Comparison of ENCODE assay signal across 10 cellular contexts in the genomic region with DNA sequence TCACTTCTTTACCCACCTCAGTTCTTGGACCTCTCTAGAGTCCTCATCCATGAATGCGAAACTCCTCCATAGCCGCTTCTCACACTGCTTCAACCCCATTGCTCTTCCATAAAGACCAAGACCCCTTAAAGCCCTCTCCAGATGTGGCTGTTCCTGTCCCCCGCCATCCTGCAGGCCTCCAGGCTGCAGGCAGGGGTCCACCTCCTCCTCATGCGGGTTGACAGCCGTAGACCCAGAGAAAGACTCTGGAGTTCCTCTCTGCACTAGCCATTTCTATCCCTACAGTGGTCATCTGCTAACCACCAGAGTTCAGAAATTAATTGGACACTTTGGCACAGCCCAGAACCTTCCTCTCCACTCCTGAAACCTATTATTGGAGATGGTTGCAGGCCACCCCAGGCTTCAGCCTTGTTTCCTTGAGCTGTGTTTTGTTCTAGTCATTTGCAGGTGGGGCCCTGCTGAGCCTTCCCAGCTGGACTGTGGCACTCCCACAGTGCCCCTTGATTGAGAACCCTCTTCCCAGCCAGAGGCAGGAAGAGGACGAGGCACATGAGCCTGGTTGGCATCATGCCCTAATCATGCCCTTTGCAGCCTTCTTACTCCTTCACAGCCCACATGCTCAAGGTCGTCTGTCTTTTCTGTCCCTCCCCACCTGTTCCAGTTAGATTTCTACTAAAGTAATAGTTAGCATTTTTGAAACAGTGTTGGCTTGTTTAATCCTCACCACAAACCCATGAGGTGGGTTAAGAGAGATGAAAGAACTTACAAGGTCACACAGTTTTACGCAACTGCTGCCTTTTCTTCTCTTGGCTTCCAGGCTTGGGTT. TPM values are rescaled to one million over a fixed set of nuclear protein-coding genes. Genes with fewer than 3 reads are reported as not detected.
DNase-seq lines count a peak whose midpoint lies in the region; ATAC-seq and TF ChIP-seq lines count a peak whose summit lies in the region.
"Had no signal": no experiment of that assay in that cellular context is flagged by ENCODE, and none has a peak within 500 bp of the region (broad histone marks: within the 10 kb centered on the region; RNA-seq: fewer than 3 reads in every experiment).

No MANE protein-coding gene starts in this region.

- H3K27me3 ChIP-seq in left ventricle myocardium inferior (ENCODE audit: low read depth) (no peaks in the 10 kb centered on the region), upper lobe of right lung (no peaks in the 10 kb centered on the region)
- H3K27me3 ChIP-seq: MG63 had no signal

- CTCF ChIA-PET in activated CD4-positive, alpha-beta memory T cell treated with anti-CD3 and anti-CD28 coated beads, Interleukin-2, amount 10 ng/mL, durations not matched to agents 7 days and 5 days (lab: Charles Lee), result interaction anchor here (1.1 kb wide), 1 partner anchor 147 kb away, joined by 3 read pairs; no protein-coding TSS in a partner anchor

- H3K27ac ChIP-seq in left ventricle myocardium inferior (replicated peaks) (no peak overlapping the region), upper lobe of right lung (no peak overlapping the region)
- H3K27ac ChIP-seq: C4-2B had no signal

- H3K9me3 Mint-ChIP-seq in activated naive CD4-positive, alpha-beta T cell treated with anti-CD3 and anti-CD28 coated beads, Interleukin-2, amount 50 U/mL, for 24 hours, result no peaks in the 10 kb centered on the region
- no peaks in the 10 kb centered on the region for H3K9me3 Mint-ChIP-seq in T-helper 2 cell treated with Interferon-gamma antibody and Interleukin-4, amounts not matched to agents 5 μg/mL and 100 μg/mL, for 36 hours
- H3K9me3 Mint-ChIP-seq in activated CD4-positive, alpha-beta memory T cell treated with anti-CD3 and anti-CD28 coated beads, Interleukin-2, amount 10 ng/mL, durations not matched to agents 7 days and 5 days, result no peaks in the 10 kb centered on the region

- H3K4me3 ChIP-seq in left ventricle myocardium inferior, result no peak overlapping the region
- H3K4me3 ChIP-seq in upper lobe of right lung, result no peak overlapping the region
- H3K4me3 ChIP-seq: MG63 had no signal

- no peaks in the 10 kb centered on the region for H3K27me3 Mint-ChIP-seq in activated naive CD4-positive, alpha-beta T cell treated with anti-CD3 and anti-CD28 coated beads, Interleukin-2, amount 50 U/mL, for 24 hours
- H3K27me3 Mint-ChIP-seq in T-helper 2 cell treated with Interferon-gamma antibody and Interleukin-4, amounts not matched to agents 5 μg/mL and 100 μg/mL, for 36 hours (ENCODE audit: low read depth), result no peaks in the 10 kb centered on the region
- no peaks in the 10 kb centered on the region for H3K27me3 Mint-ChIP-seq in activated CD4-positive, alpha-beta memory T cell treated with anti-CD3 and anti-CD28 coated beads, Interleukin-2, amount 10 ng/mL, durations not matched to agents 7 days and 5 days

- H3K36me3 Mint-ChIP-seq in activated naive CD4-positive, alpha-beta T cell treated with anti-CD3 and anti-CD28 coated beads, Interleukin-2, amount 50 U/mL, for 24 hours, result peaks cover 5% of the 10 kb centered on the region
- peaks cover 3% of the 10 kb centered on the region for H3K36me3 Mint-ChIP-seq in T-helper 2 cell treated with Interferon-gamma antibody and Interleukin-4, amounts not matched to agents 5 μg/mL and 100 μg/mL, for 36 hours (ENCODE audit: low read depth)
- peaks cover 3% of the 10 kb centered on the region for H3K36me3 Mint-ChIP-seq in activated CD4-positive, alpha-beta memory T cell treated with anti-CD3 and anti-CD28 coated beads, Interleukin-2, amount 10 ng/mL, durations not matched to agents 7 days and 5 days (ENCODE audit: low read depth)

- H3K4me3 Mint-ChIP-seq in activated naive CD4-positive, alpha-beta T cell treated with anti-CD3 and anti-CD28 coated beads, Interleukin-2, amount 50 U/mL, for 24 hours, result peak overlapping the region; percentile 19
- H3K4me3 Mint-ChIP-seq in T-helper 2 cell treated with Interferon-gamma antibody and Interleukin-4, amounts not matched to agents 5 μg/mL and 100 μg/mL, for 36 hours, result no peak overlapping the region
- no peak overlapping the region for H3K4me3 Mint-ChIP-seq in activated CD4-positive, alpha-beta memory T cell treated with anti-CD3 and anti-CD28 coated beads, Interleukin-2, amount 10 ng/mL, durations not matched to agents 7 days and 5 days

- peak overlapping the region; percentile 25 for H3K27ac Mint-ChIP-seq in activated naive CD4-positive, alpha-beta T cell treated with anti-CD3 and anti-CD28 coated beads, Interleukin-2, amount 50 U/mL, for 24 hours
- peak overlapping the region; percentile 32 for H3K27ac Mint-ChIP-seq in T-helper 2 cell treated with Interferon-gamma antibody and Interleukin-4, amounts not matched to agents 5 μg/mL and 100 μg/mL, for 36 hours
- no peak overlapping the region for H3K27ac Mint-ChIP-seq in activated CD4-positive, alpha-beta memory T cell treated with anti-CD3 and anti-CD28 coated beads, Interleukin-2, amount 10 ng/mL, durations not matched to agents 7 days and 5 days

- H3K4me1 ChIP-seq in left ventricle myocardium inferior, result peaks cover 82% of the 10 kb centered on the region
- peaks cover 55% of the 10 kb centered on the region for H3K4me1 ChIP-seq in upper lobe of right lung

- H3K4me1 Mint-ChIP-seq in activated naive CD4-positive, alpha-beta T cell treated with anti-CD3 and anti-CD28 coated beads, Interleukin-2, amount 50 U/mL, for 24 hours, result peaks cover 93% of the 10 kb centered on the region
- peaks cover 69% of the 10 kb centered on the region for H3K4me1 Mint-ChIP-seq in T-helper 2 cell treated with Interferon-gamma antibody and Interleukin-4, amounts not matched to agents 5 μg/mL and 100 μg/mL, for 36 hours (ENCODE audit: low read depth)
- peaks cover 52% of the 10 kb centered on the region for H3K4me1 Mint-ChIP-seq in activated CD4-positive, alpha-beta memory T cell treated with anti-CD3 and anti-CD28 coated beads, Interleukin-2, amount 10 ng/mL, durations not matched to agents 7 days and 5 days

- H3K9me3 ChIP-seq in left ventricle myocardium inferior (replicated peaks) (no peaks in the 10 kb centered on the region), upper lobe of right lung (no peaks in the 10 kb centered on the region)
- H3K9me3 ChIP-seq: MG63 had no signal

- POLR2A ChIA-PET in activated CD4-positive, alpha-beta memory T cell treated with anti-CD3 and anti-CD28 coated beads, Interleukin-2, amount 10 ng/mL, durations not matched to agents 7 days and 5 days (lab: Charles Lee), result interaction anchor here (2.8 kb wide), 1 partner anchor 23 kb away, joined by 16 read pairs; a partner anchor contains a TSS

- intact Hi-C loops in left ventricle myocardium inferior (cut with micrococcal nuclease), result no loop called here
- intact Hi-C loops in upper lobe of right lung (cut with DNase I), result no loop called here

- DNase-seq in activated naive CD4-positive, alpha-beta T cell treated with anti-CD3 and anti-CD28 coated beads, Interleukin-2, amount 50 U/mL, for 16 hours, result no peak
- DNase-seq in T-helper 2 cell treated with Interferon-gamma antibody and Interleukin-4, amounts not matched to agents 5 μg/mL and 100 μg/mL, for 36 hours (ENCODE audit: low spot score), result no peak
- DNase-seq in left ventricle myocardium inferior (peak; percentile 27), upper lobe of right lung (no peak)
- no peak for DNase-seq in activated CD4-positive, alpha-beta memory T cell treated with anti-CD3 and anti-CD28 coated beads, Interleukin-2, amount 10 ng/mL, durations not matched to agents 7 days and 5 days
- DNase-seq: MG63 had no signal

- TF ChIP-seq CTCF in left ventricle myocardium inferior (IDR thresholded peaks at IDR 0.05; ENCODE audit: borderline replicate concordance), result peak; percentile 9
- no peak for TF ChIP-seq CTCF in upper lobe of right lung (IDR thresholded peaks at IDR 0.05)

- H3K36me3 ChIP-seq in left ventricle myocardium inferior (no peaks in the 10 kb centered on the region), upper lobe of right lung (no peaks in the 10 kb centered on the region)
- H3K36me3 ChIP-seq: MG63 had no signal

- ATAC-seq in upper lobe of right lung, result peak; percentile 48
- no peak for ATAC-seq in HG03159 (IDR thresholded peaks at IDR 0.05; ENCODE audit: unreplicated experiment)
- ATAC-seq in GM18511 (IDR thresholded peaks at IDR 0.05; ENCODE audit: unreplicated experiment), result no peak

RNA-seq across cellular contexts. Expression of a gene that starts 23.9 kb away (rescaled TPM):
- 48.2 TPM for total RNA-seq in left ventricle myocardium inferior
- 44.4 TPM for total RNA-seq in upper lobe of right lung
- 10 to 100 TPM; 46.9 to 48.7 TPM for total RNA-seq in activated CD4-positive, alpha-beta memory T cell treated with anti-CD3 and anti-CD28 coated beads, Interleukin-2, amount 10 ng/mL, durations not matched to agents 7 days and 5 days
